8 cellular contexts compared by ENCODE assay signal in genomic region chr3:187746479-187747335, GRCh38. TPM values are rescaled to one million over a fixed set of nuclear protein-coding genes. Genes with fewer than 3 reads are reported as not detected.
A peak's percentile ranks its signal among the peaks of the same experiment; 100 is the strongest.
DNase-seq lines count a peak whose midpoint lies in the region; ATAC-seq and TF ChIP-seq lines count a peak whose summit lies in the region.

No MANE protein-coding gene starts in this region.

- no peak overlapping the region for H3K4ac ChIP-seq in trophoblast cell (ENCODE audit: low read depth, low read length)

- H2BK5ac ChIP-seq in trophoblast cell (ENCODE audit: low read depth, low read length, poor library complexity), result no peak overlapping the region

- no peak overlapping the region for H2BK120ac ChIP-seq in trophoblast cell (ENCODE audit: insufficient read depth, low read length, poor library complexity)

- H3K27ac Mint-ChIP-seq in activated B cell treated with CpG ODN at 0.5 μM for 24 hours, result peak overlapping the region; percentile 98

- no peaks in the 10 kb centered on the region for H3K9me3 Mint-ChIP-seq in activated B cell treated with CpG ODN at 0.5 μM for 24 hours

- no peak overlapping the region for H3K14ac ChIP-seq in trophoblast cell (ENCODE audit: low read length)

- no CpG with 5 or more reads among the region's 11 CpGs for WGBS in trophoblast cell (ENCODE audit: extremely low coverage, insufficient coverage, insufficient read length)

- peak overlapping the region; percentile 33 for H3K4me2 ChIP-seq in trophoblast cell (ENCODE audit: low read length)

- peaks cover 11% of the 10 kb centered on the region for H3K79me2 ChIP-seq in trophoblast cell (ENCODE audit: control insufficient read depth, insufficient read depth, low read length, poor library complexity)

- H3K36me3 Mint-ChIP-seq in activated B cell treated with CpG ODN at 0.5 μM for 24 hours (ENCODE audit: low read depth), result peaks cover 19% of the 10 kb centered on the region

- H3K79me1 ChIP-seq in trophoblast cell (ENCODE audit: low read length), result peaks cover 25% of the 10 kb centered on the region

- peaks cover under 1 to 6% of the 10 kb centered on the region in 2 experiments for H3K4me1 ChIP-seq in trophoblast cell (ENCODE audit: control insufficient read depth in 1 of 2, insufficient read depth in 2 of 2, low read length in 2 of 2)

- peak overlapping the region; percentile 93 for H3K4me3 ChIP-seq in fibroblast of villous mesenchyme (ENCODE audit: low read depth, low read length)
- H3K4me3 ChIP-seq in trophoblast cell (ENCODE audit: low read depth, low read length), result no peak overlapping the region

- H2AFZ ChIP-seq in trophoblast cell (ENCODE audit: insufficient read depth, low read length, poor library complexity), result no peak overlapping the region

- H2BK12ac ChIP-seq in trophoblast cell (ENCODE audit: low read length), result no peak overlapping the region

- no peak overlapping the region for H3K18ac ChIP-seq in trophoblast cell (ENCODE audit: low read length)

- H4K91ac ChIP-seq in trophoblast cell (ENCODE audit: low read depth, low read length), result no peak overlapping the region

- TF ChIP-seq CTCF in activated B cell treated with CpG ODN at 0.5 μM for 24 hours (IDR thresholded peaks at IDR 0.05) (no peak), fibroblast of villous mesenchyme (IDR thresholded peaks at IDR 0.05; ENCODE audit: insufficient read depth, low read depth, low read length) (no peak)

- no peak overlapping the region for H2AK5ac ChIP-seq in trophoblast cell (ENCODE audit: low read length)

- no peaks in the 10 kb centered on the region for H3K27me3 ChIP-seq in trophoblast cell (ENCODE audit: insufficient read depth, low read length)

- H3K9ac ChIP-seq in trophoblast cell (ENCODE audit: low read length), result no peak overlapping the region

- H4K12ac ChIP-seq in trophoblast cell (ENCODE audit: low read depth, low read length), result no peak overlapping the region

- H3K4me1 Mint-ChIP-seq in activated B cell treated with CpG ODN at 0.5 μM for 24 hours, result peaks cover 78% of the 10 kb centered on the region

- CTCF ChIA-PET in activated B cell treated with CpG ODN at 0.5 μM for 24 hours (lab: Charles Lee), result interaction anchor here (0.7 to 3.7 kb wide), 24 partner anchors 8 to 1209 kb away, joined by 3 to 42 read pairs (median 4); partner anchors contain the start of gene LPP

- H3K23ac ChIP-seq in trophoblast cell (ENCODE audit: low read length), result no peak overlapping the region

- ATAC-seq in activated B cell treated with CpG ODN at 0.5 μM for 24 hours (ENCODE audit: low read depth), result no peak
- ATAC-seq in GM19023 (IDR thresholded peaks at IDR 0.05; ENCODE audit: unreplicated experiment), result no peak
- ATAC-seq in GM18858 (IDR thresholded peaks at IDR 0.05; ENCODE audit: unreplicated experiment), result no peak

- H3K9me3 ChIP-seq in trophoblast cell (ENCODE audit: insufficient read depth, low read depth, low read length), result no peaks in the 10 kb centered on the region

- H3K36me3 ChIP-seq in trophoblast cell (ENCODE audit: control insufficient read depth in 1 of 2, insufficient read depth in 2 of 2, low read length in 2 of 2), result no peaks in the 10 kb centered on the region

- intact Hi-C loops in activated B cell treated with CpG ODN at 0.5 μM for 24 hours (cut with micrococcal nuclease), result loop anchor here (5.0 to 10.0 kb wide), 2 partner anchors 361 to 498 kb away; no protein-coding TSS in a partner anchor

- peak overlapping the region; percentile 39 for H3K27ac ChIP-seq in trophoblast cell (ENCODE audit: low read depth, low read length)

- H3K27me3 Mint-ChIP-seq in activated B cell treated with CpG ODN at 0.5 μM for 24 hours, result no peaks in the 10 kb centered on the region

- POLR2A ChIA-PET in activated B cell treated with CpG ODN at 0.5 μM for 24 hours (lab: Charles Lee), result interaction anchor here (0.6 to 8.4 kb wide), 32 partner anchors 10 to 1209 kb away, joined by 3 to 94 read pairs (median 5); partner anchors contain the start of gene LPP

- DNase-seq in DMS53 (lab: John Stamatoyannopoulos, UW), result peak; percentile 59
- no peak for DNase-seq in DMS53 treated with DMSO at 0.1 percent for 48 hours (lab: John Stamatoyannopoulos, UW; ENCODE audit: unreplicated experiment)
- DNase-seq in activated B cell treated with CpG ODN at 0.5 μM for 24 hours, result no peak
- DNase-seq in fibroblast of villous mesenchyme (ENCODE audit: low read depth), result peak; percentile 59
- DNase-seq in trophoblast cell, result peak in 1 of 2 donors; percentile 32
- DNase-seq in OCI-M2 (lab: John Stamatoyannopoulos, UW; ENCODE audit: unreplicated experiment), result no peak

- H4K8ac ChIP-seq in trophoblast cell (ENCODE audit: low read depth, low read length), result no peak overlapping the region

- peak overlapping the region; percentile 98 for H3K4me3 Mint-ChIP-seq in activated B cell treated with CpG ODN at 0.5 μM for 24 hours

RNA-seq across cellular contexts. Expression of gene BCL6, which starts 1.4 kb away (rescaled TPM):
- total RNA-seq in activated B cell treated with CpG ODN at 0.5 μM for 24 hours (100 and 112 TPM in 2 replicates), fibroblast of villous mesenchyme (17.4 and 26.8 TPM in 2 replicates)
- polyA plus RNA-seq in trophoblast cell (2013), result 17.5 and 18.7 TPM in 2 replicates

RNA-seq across cellular contexts. Expression of gene RTP2, which starts 44.4 kb away (rescaled TPM):
- total RNA-seq in activated B cell treated with CpG ODN at 0.5 μM for 24 hours, result not detected in 2 replicates
- total RNA-seq in fibroblast of villous mesenchyme, result not detected in 2 replicates
- not detected in 2 replicates for polyA plus RNA-seq in trophoblast cell (2013)

Comparison
In these comparisons a context has a peak if more than half of its experiments do, and no peak if none do; other contexts are left out.
1. DNase-seq: peak in DMS53 (single experiment) and fibroblast of villous mesenchyme (single experiment); none in DMS53 treated with DMSO at 0.1 percent for 48 hours (single experiment), activated B cell treated with CpG ODN at 0.5 μM for 24 hours (single experiment) and OCI-M2 (single experiment).